9 cellular contexts compared by ENCODE assay signal in genomic region chr2:26011990-26012856, GRCh38. TPM values are rescaled to one million over a fixed set of nuclear protein-coding genes. Genes with fewer than 3 reads are reported as not detected.
DNase-seq lines count a peak whose midpoint lies in the region; ATAC-seq and TF ChIP-seq lines count a peak whose summit lies in the region.
"Had no signal": no experiment of that assay in that cellular context is flagged by ENCODE, and none has a peak within 500 bp of the region (broad histone marks: within the 10 kb centered on the region; RNA-seq: fewer than 3 reads in every experiment).

No MANE protein-coding gene starts in this region.

- no peaks in the 10 kb centered on the region for H3K27me3 Mint-ChIP-seq in activated CD4-positive, alpha-beta T cell treated with anti-CD3 and anti-CD28 coated beads for 36 hours
- no peaks in the 10 kb centered on the region for H3K27me3 Mint-ChIP-seq in activated CD4-positive, alpha-beta T cell treated with anti-CD3 and anti-CD28 coated beads, Interleukin-2, amount 10 ng/mL, durations not matched to agents 24 days and 14 days
- no peaks in the 10 kb centered on the region for H3K27me3 Mint-ChIP-seq in glutamatergic neuron (ENCODE audit: unreplicated experiment)
- H3K27me3 Mint-ChIP-seq in activated CD8-positive, alpha-beta T cell treated with anti-CD3 and anti-CD28 coated beads for 36 hours: no peaks in the 10 kb centered on the region
- H3K27me3 Mint-ChIP-seq: CD4-positive, CD25-positive, alpha-beta regulatory T cell had no signal

- H3K9me3 ChIP-seq in WERI-Rb-1 (ENCODE audit: severe bottlenecking): peaks cover 2% of the 10 kb centered on the region
- H3K9me3 ChIP-seq in aorta (ENCODE audit: control insufficient read depth, low read length): no peaks in the 10 kb centered on the region

- POLR2A ChIA-PET in activated CD4-positive, alpha-beta T cell treated with anti-CD3 and anti-CD28 coated beads for 36 hours (lab: Charles Lee): no interaction called here
- POLR2A ChIA-PET in activated CD8-positive, alpha-beta T cell treated with anti-CD3 and anti-CD28 coated beads for 36 hours (lab: Charles Lee): no interaction called here

- H3K36me3 ChIP-seq in WERI-Rb-1 (no peaks in the 10 kb centered on the region), aorta (ENCODE audit: control insufficient read depth in 1 of 2, insufficient read depth in 2 of 2, low read length in 1 of 2) (no peaks in the 10 kb centered on the region)

- no peak overlapping the region for H3K4me3 Mint-ChIP-seq in activated CD4-positive, alpha-beta T cell treated with anti-CD3 and anti-CD28 coated beads for 36 hours
- H3K4me3 Mint-ChIP-seq in activated CD4-positive, alpha-beta T cell treated with anti-CD3 and anti-CD28 coated beads, Interleukin-2, amount 10 ng/mL, durations not matched to agents 24 days and 14 days: no peak overlapping the region
- H3K4me3 Mint-ChIP-seq in stimulated activated effector memory CD8-positive, alpha-beta T cell treated with anti-CD3 and anti-CD28 coated beads, Interleukin-12 subunit alpha, Interleukin-12 subunit beta, amount 100 ng/mL, for 72 hours: no peak overlapping the region
- H3K4me3 Mint-ChIP-seq in glutamatergic neuron (ENCODE audit: unreplicated experiment): no peak overlapping the region
- H3K4me3 Mint-ChIP-seq in activated CD8-positive, alpha-beta T cell treated with anti-CD3 and anti-CD28 coated beads for 36 hours: no peak overlapping the region
- H3K4me3 Mint-ChIP-seq: CD4-positive, CD25-positive, alpha-beta regulatory T cell had no signal

- no peaks in the 10 kb centered on the region for H3K36me3 Mint-ChIP-seq in activated CD4-positive, alpha-beta T cell treated with anti-CD3 and anti-CD28 coated beads for 36 hours (ENCODE audit: low read depth)
- H3K36me3 Mint-ChIP-seq in activated CD4-positive, alpha-beta T cell treated with anti-CD3 and anti-CD28 coated beads, Interleukin-2, amount 10 ng/mL, durations not matched to agents 24 days and 14 days (ENCODE audit: low read depth): no peaks in the 10 kb centered on the region
- no peaks in the 10 kb centered on the region for H3K36me3 Mint-ChIP-seq in stimulated activated effector memory CD8-positive, alpha-beta T cell treated with anti-CD3 and anti-CD28 coated beads, Interleukin-12 subunit alpha, Interleukin-12 subunit beta, amount 100 ng/mL, for 72 hours
- H3K36me3 Mint-ChIP-seq in glutamatergic neuron (ENCODE audit: unreplicated experiment): peaks cover 5% of the 10 kb centered on the region
- no peaks in the 10 kb centered on the region for H3K36me3 Mint-ChIP-seq in activated CD8-positive, alpha-beta T cell treated with anti-CD3 and anti-CD28 coated beads for 36 hours (ENCODE audit: low read depth)

- no peak for DNase-seq in activated CD4-positive, alpha-beta T cell treated with anti-CD3 and anti-CD28 coated beads for 36 hours
- DNase-seq in activated CD4-positive, alpha-beta T cell treated with anti-CD3 and anti-CD28 coated beads, Interleukin-2, amount 10 ng/mL, durations not matched to agents 24 days and 14 days: no peak
- DNase-seq in WERI-Rb-1 (peak; percentile 88), islet precursor cell (peak; percentile 92), aorta (peak in 1 of 2 donors; percentile 61), glutamatergic neuron (no peak)
- DNase-seq in stimulated activated effector memory CD8-positive, alpha-beta T cell treated with anti-CD3 and anti-CD28 coated beads, Interleukin-12 subunit alpha, Interleukin-12 subunit beta, amount 100 ng/mL, for 72 hours (ENCODE audit: low spot score in 2 of 2): no peak
- no peak for DNase-seq in activated CD8-positive, alpha-beta T cell treated with anti-CD3 and anti-CD28 coated beads for 36 hours
- DNase-seq: CD4-positive, CD25-positive, alpha-beta regulatory T cell had no signal

- H3K4me3 ChIP-seq in WERI-Rb-1 (ENCODE audit: low read depth, low read length) (no peak overlapping the region), aorta (ENCODE audit: low read length in 2 of 2) (no peak overlapping the region)

- H3K27ac ChIP-seq in WERI-Rb-1 (no peak overlapping the region), aorta (ENCODE audit: low read depth in 1 of 2, low read length in 2 of 2) (no peak overlapping the region)

- peak; percentile 16 for ATAC-seq in activated CD4-positive, alpha-beta T cell treated with anti-CD3 and anti-CD28 coated beads for 36 hours
- peak; percentile 69 for ATAC-seq in aorta (ENCODE audit: low FRiP score)
- no peak for ATAC-seq in stimulated activated effector memory CD8-positive, alpha-beta T cell treated with anti-CD3 and anti-CD28 coated beads, Interleukin-12 subunit alpha, Interleukin-12 subunit beta, amount 100 ng/mL, for 72 hours
- ATAC-seq in activated CD8-positive, alpha-beta T cell treated with anti-CD3 and anti-CD28 coated beads for 36 hours: no peak

- H3K27ac Mint-ChIP-seq in activated CD4-positive, alpha-beta T cell treated with anti-CD3 and anti-CD28 coated beads for 36 hours: no peak overlapping the region
- no peak overlapping the region for H3K27ac Mint-ChIP-seq in activated CD4-positive, alpha-beta T cell treated with anti-CD3 and anti-CD28 coated beads, Interleukin-2, amount 10 ng/mL, durations not matched to agents 24 days and 14 days
- H3K27ac Mint-ChIP-seq in stimulated activated effector memory CD8-positive, alpha-beta T cell treated with anti-CD3 and anti-CD28 coated beads, Interleukin-12 subunit alpha, Interleukin-12 subunit beta, amount 100 ng/mL, for 72 hours: no peak overlapping the region
- no peak overlapping the region for H3K27ac Mint-ChIP-seq in glutamatergic neuron (ENCODE audit: unreplicated experiment)
- H3K27ac Mint-ChIP-seq in activated CD8-positive, alpha-beta T cell treated with anti-CD3 and anti-CD28 coated beads for 36 hours: no peak overlapping the region
- H3K27ac Mint-ChIP-seq: CD4-positive, CD25-positive, alpha-beta regulatory T cell had no signal

- intact Hi-C loops in activated CD4-positive, alpha-beta T cell treated with anti-CD3 and anti-CD28 coated beads for 36 hours (cut with DNase I, micrococcal nuclease): no loop called here
- intact Hi-C loops in activated CD4-positive, alpha-beta T cell treated with anti-CD3 and anti-CD28 coated beads, Interleukin-2, amount 10 ng/mL, durations not matched to agents 24 days and 14 days (cut with micrococcal nuclease): no loop called here
- intact Hi-C loops in aorta (cut with DNase I): no loop called here
- intact Hi-C loops in activated CD8-positive, alpha-beta T cell treated with anti-CD3 and anti-CD28 coated beads for 36 hours (cut with micrococcal nuclease): no loop called here

- H3K4me1 ChIP-seq in aorta (ENCODE audit: control insufficient read depth in 1 of 2, insufficient read depth in 2 of 2, low read length in 2 of 2): no peaks in the 10 kb centered on the region

- H3K9me3 Mint-ChIP-seq in activated CD4-positive, alpha-beta T cell treated with anti-CD3 and anti-CD28 coated beads for 36 hours (ENCODE audit: low read depth): peaks cover 2% of the 10 kb centered on the region
- H3K9me3 Mint-ChIP-seq in activated CD4-positive, alpha-beta T cell treated with anti-CD3 and anti-CD28 coated beads, Interleukin-2, amount 10 ng/mL, durations not matched to agents 24 days and 14 days: no peaks in the 10 kb centered on the region
- no peaks in the 10 kb centered on the region for H3K9me3 Mint-ChIP-seq in stimulated activated effector memory CD8-positive, alpha-beta T cell treated with anti-CD3 and anti-CD28 coated beads, Interleukin-12 subunit alpha, Interleukin-12 subunit beta, amount 100 ng/mL, for 72 hours
- no peaks in the 10 kb centered on the region for H3K9me3 Mint-ChIP-seq in glutamatergic neuron (ENCODE audit: unreplicated experiment)
- H3K9me3 Mint-ChIP-seq in activated CD8-positive, alpha-beta T cell treated with anti-CD3 and anti-CD28 coated beads for 36 hours: no peaks in the 10 kb centered on the region

- peaks cover 14% of the 10 kb centered on the region for H3K27me3 ChIP-seq in WERI-Rb-1 (ENCODE audit: insufficient read depth, low read depth, severe bottlenecking)
- H3K27me3 ChIP-seq in aorta (ENCODE audit: control insufficient read depth in 1 of 2, insufficient read depth in 2 of 2, low read length in 1 of 2): no peaks in the 10 kb centered on the region

- CTCF ChIA-PET in activated CD4-positive, alpha-beta T cell treated with anti-CD3 and anti-CD28 coated beads for 36 hours (lab: Charles Lee): interaction anchor here (0.7 to 1.7 kb wide), 3 partner anchors 20 to 76 kb away, joined by 3 to 7 read pairs (median 4); no protein-coding TSS in a partner anchor
- CTCF ChIA-PET in activated CD8-positive, alpha-beta T cell treated with anti-CD3 and anti-CD28 coated beads for 36 hours (lab: Charles Lee): no interaction called here

- TF ChIP-seq CTCF in WERI-Rb-1 (IDR thresholded peaks at IDR 0.05; ENCODE audit: low read depth, low read length) (no peak), glutamatergic neuron (IDR thresholded peaks at IDR 0.05; ENCODE audit: partially characterized antibody, unreplicated experiment) (no peak)
- no peak for TF ChIP-seq CTCF in activated CD8-positive, alpha-beta T cell treated with anti-CD3 and anti-CD28 coated beads for 36 hours (IDR thresholded peaks at IDR 0.05)

- H3K4me1 Mint-ChIP-seq in activated CD4-positive, alpha-beta T cell treated with anti-CD3 and anti-CD28 coated beads for 36 hours: no peaks in the 10 kb centered on the region
- peaks cover 8% of the 10 kb centered on the region for H3K4me1 Mint-ChIP-seq in activated CD4-positive, alpha-beta T cell treated with anti-CD3 and anti-CD28 coated beads, Interleukin-2, amount 10 ng/mL, durations not matched to agents 24 days and 14 days
- no peaks in the 10 kb centered on the region for H3K4me1 Mint-ChIP-seq in stimulated activated effector memory CD8-positive, alpha-beta T cell treated with anti-CD3 and anti-CD28 coated beads, Interleukin-12 subunit alpha, Interleukin-12 subunit beta, amount 100 ng/mL, for 72 hours
- no peaks in the 10 kb centered on the region for H3K4me1 Mint-ChIP-seq in glutamatergic neuron (ENCODE audit: low read depth, unreplicated experiment)
- no peaks in the 10 kb centered on the region for H3K4me1 Mint-ChIP-seq in activated CD8-positive, alpha-beta T cell treated with anti-CD3 and anti-CD28 coated beads for 36 hours (ENCODE audit: low read depth)
- H3K4me1 Mint-ChIP-seq: CD4-positive, CD25-positive, alpha-beta regulatory T cell had no signal

- WGBS in aorta, 2 donors: 26 to 35% methylated on average over 14 of the region's 14 CpGs

RNA-seq across cellular contexts. Expression of gene RAB10, which starts 21.7 kb away (rescaled TPM):
- 100 to 1,000 TPM; 103 to 160 TPM for total RNA-seq in activated CD4-positive, alpha-beta T cell treated with anti-CD3 and anti-CD28 coated beads for 36 hours
- total RNA-seq in activated CD4-positive, alpha-beta T cell treated with anti-CD3 and anti-CD28 coated beads, Interleukin-2, amount 10 ng/mL, durations not matched to agents 24 days and 14 days: 133 and 141 TPM in 2 replicates
- total RNA-seq in aorta (10 to 100 TPM; 90.5 to 92.4 TPM), glutamatergic neuron (ENCODE audit: unreplicated experiment) (168 TPM)
- 10 to 100 TPM; 45.8 to 47.6 TPM for polyA plus RNA-seq in aorta
- total RNA-seq in activated CD8-positive, alpha-beta T cell treated with anti-CD3 and anti-CD28 coated beads for 36 hours: 100 to 1,000 TPM in 1 of 2 experiments, 10 to 100 TPM in 1; 89.5 to 102 TPM

RNA-seq across cellular contexts. Expression of gene KIF3C, which starts 29.9 kb away (rescaled TPM):
- total RNA-seq in activated CD4-positive, alpha-beta T cell treated with anti-CD3 and anti-CD28 coated beads for 36 hours: 1 to 10 TPM; 5.2 to 5.3 TPM
- 6.2 and 6.7 TPM in 2 replicates for total RNA-seq in activated CD4-positive, alpha-beta T cell treated with anti-CD3 and anti-CD28 coated beads, Interleukin-2, amount 10 ng/mL, durations not matched to agents 24 days and 14 days
- total RNA-seq in aorta (10 to 100 TPM; 13.5 to 20.7 TPM), glutamatergic neuron (ENCODE audit: unreplicated experiment) (210 TPM)
- 1 to 10 TPM; 5.5 to 6.4 TPM for polyA plus RNA-seq in aorta
- total RNA-seq in activated CD8-positive, alpha-beta T cell treated with anti-CD3 and anti-CD28 coated beads for 36 hours: 1 to 10 TPM; 3.6 to 3.8 TPM

Comparison
In these comparisons a context has a peak if more than half of its experiments do, and no peak if none do; other contexts are left out.
1. ATAC-seq: peak in activated CD4-positive, alpha-beta T cell treated with anti-CD3 and anti-CD28 coated beads for 36 hours (single experiment) and aorta (single experiment); none in stimulated activated effector memory CD8-positive, alpha-beta T cell treated with anti-CD3 and anti-CD28 coated beads, Interleukin-12 subunit alpha, Interleukin-12 subunit beta, amount 100 ng/mL, for 72 hours (single experiment) and activated CD8-positive, alpha-beta T cell treated with anti-CD3 and anti-CD28 coated beads for 36 hours (single experiment).
2. DNase-seq: peak in WERI-Rb-1 (single experiment) and islet precursor cell (single experiment); none in activated CD4-positive, alpha-beta T cell treated with anti-CD3 and anti-CD28 coated beads for 36 hours (single experiment), activated CD4-positive, alpha-beta T cell treated with anti-CD3 and anti-CD28 coated beads, Interleukin-2, amount 10 ng/mL, durations not matched to agents 24 days and 14 days (single experiment), stimulated activated effector memory CD8-positive, alpha-beta T cell treated with anti-CD3 and anti-CD28 coated beads, Interleukin-12 subunit alpha, Interleukin-12 subunit beta, amount 100 ng/mL, for 72 hours (0 of 2), glutamatergic neuron (single experiment) and activated CD8-positive, alpha-beta T cell treated with anti-CD3 and anti-CD28 coated beads for 36 hours (single experiment).